8 cellular contexts compared by ENCODE assay signal in genomic region chr10:35643976-35644799, GRCh38. TPM values are rescaled to one million over a fixed set of nuclear protein-coding genes. Genes with fewer than 3 reads are reported as not detected.
DNase-seq lines count a peak whose midpoint lies in the region; ATAC-seq, FAIRE-seq and TF ChIP-seq lines count a peak whose summit lies in the region.

No MANE protein-coding gene starts in this region.

- H3K36me3 ChIP-seq in cardiac muscle cell, result no peaks in the 10 kb centered on the region
- no peaks in the 10 kb centered on the region for H3K36me3 ChIP-seq in GM12878 (ENCODE audit: control insufficient read depth in 2 of 2, insufficient read depth in 2 of 2, low read length in 1 of 2)
- no peaks in the 10 kb centered on the region for H3K36me3 ChIP-seq in right lobe of liver

- ATAC-seq in Right ventricle myocardium inferior (no peak), GM12878 (no peak), right lobe of liver (no peak)

- BruUV-seq in GM12878 (replicated peaks; lab: Mats Ljungman, UMichigan), result no TSS peak

- no peaks in the 10 kb centered on the region for H3K36me3 Mint-ChIP-seq in type B pancreatic cell

- TF ChIP-seq CTCF in cardiac muscle cell (IDR thresholded peaks at IDR 0.05; ENCODE audit: low read depth, low read length) (no peak), GM12878 (IDR thresholded peaks at IDR 0.05 in 2 of 3, conservative IDR thresholded peaks at IDR 0.05 in 1 of 3; ENCODE audit: control insufficient read depth in 2 of 3, extremely low read depth in 1 of 3, insufficient read depth in 1 of 3, low read depth in 3 of 3, low read length in 3 of 3) (no peak), right lobe of liver (IDR thresholded peaks at IDR 0.05) (no peak), type B pancreatic cell (conservative IDR thresholded peaks at IDR 0.05) (no peak)

- no peak overlapping the region for H3K9ac ChIP-seq in GM12878 (ENCODE audit: control insufficient read depth, insufficient read depth, low read length)

- no peak for TF ChIP-seq POLR2A in GM12878 (IDR thresholded peaks at IDR 0.05; ENCODE audit: low read depth, low read length)
- no peak for TF ChIP-seq POLR2A in right lobe of liver (IDR thresholded peaks at IDR 0.05)

- no peak for TF ChIP-seq RAD21 in GM12878 (IDR thresholded peaks at IDR 0.05; ENCODE audit: insufficient read depth, low read depth, low read length)

- H3K27ac Mint-ChIP-seq in type B pancreatic cell, result no peak overlapping the region

- SMC1A ChIA-PET in GM12878 (lab: Charles Lee; ENCODE audit: uncharacterized antibody, unreplicated experiment), result interaction anchor here (0.7 to 0.9 kb wide), 3 partner anchors 13 to 136 kb away, joined by 3 to 4 read pairs (median 3); no protein-coding TSS in a partner anchor

- FAIRE-seq in GM12878 (lab: Jason Lieb, UNC), result no peak

- H3K27me3 Mint-ChIP-seq in type B pancreatic cell, result peaks cover 44% of the 10 kb centered on the region

- in situ Hi-C loops in GM12878 (cut with MboI), result no loop called here

- no peak for TF ChIP-seq EP300 in GM12878 (IDR thresholded peaks at IDR 0.05; ENCODE audit: borderline replicate concordance in 1 of 2, control insufficient read depth in 1 of 2, low read depth in 2 of 2, low read length in 2 of 2)

- RAD21 ChIA-PET in GM12878 (lab: Charles Lee; ENCODE audit: unreplicated experiment), result no interaction called here

- H3K4me3 ChIP-seq in cardiac muscle cell, result peak overlapping the region; percentile 93
- H3K4me3 ChIP-seq in GM12878, result no peak overlapping the region
- H3K4me3 ChIP-seq in right lobe of liver, result peak overlapping the region; percentile 72 to 91 (median 80)

- H3K27me3 ChIP-seq in cardiac muscle cell, result peaks cover 10% of the 10 kb centered on the region
- H3K27me3 ChIP-seq in GM12878 (replicated peaks in 1 of 2; ENCODE audit: control insufficient read depth in 2 of 2, insufficient read depth in 2 of 2, low read length in 1 of 2), result peaks cover 0 to 8% of the 10 kb centered on the region in 2 experiments
- no peaks in the 10 kb centered on the region for H3K27me3 ChIP-seq in right lobe of liver

- H4K20me1 ChIP-seq in GM12878 (ENCODE audit: control insufficient read depth, insufficient read depth), result no peaks in the 10 kb centered on the region

- H3K4me1 ChIP-seq in cardiac muscle cell (ENCODE audit: low read depth) (peaks cover 5% of the 10 kb centered on the region), GM12878 (ENCODE audit: control insufficient read depth, insufficient read depth, low read length) (0 out of 2 replicates have a peak, but pooled peaks cover 3% of the 10 kb centered on the region), right lobe of liver (peaks cover 0 to 12% (median 4%) of the 10 kb centered on the region in 4 donors)

- DNase-seq in cardiac muscle cell (ENCODE audit: low read depth in 1 of 2, low spot score in 1 of 2) (peak in 1 of 2 donors; percentile 15), Right ventricle myocardium inferior (ENCODE audit: missing footprints) (no peak), GM12878 (ENCODE audit: low read depth, low spot score) (no peak), right lobe of liver (no peak), type B pancreatic cell (ENCODE audit: extremely low spot score, unreplicated experiment) (no peak), NCI-H146 treated with DMSO at 0.1 percent for 48 hours (lab: John Stamatoyannopoulos, UW; ENCODE audit: unreplicated experiment) (no peak), NCI-H2196 treated with DMSO at 0.1 percent for 48 hours (lab: John Stamatoyannopoulos, UW; ENCODE audit: unreplicated experiment) (no peak), OCI-M2 (lab: John Stamatoyannopoulos, UW; ENCODE audit: unreplicated experiment) (no peak)

- H3K4me3 Mint-ChIP-seq in type B pancreatic cell, result peak overlapping the region; percentile 95

- CTCF ChIA-PET in GM12878 (lab: Yijun Ruan, JAX), result interaction anchor here (1.0 to 2.0 kb wide), 3 partner anchors 8 to 1228 kb away, joined by 3 to 9 read pairs (median 3); no protein-coding TSS in a partner anchor

- intact Hi-C loops in Right ventricle myocardium inferior (cut with DNase I), result loop anchor here (2.0 to 5.0 kb wide), 9 partner anchors 179 to 848 kb away; partner anchors contain the start of gene CREM
- intact Hi-C loops in GM12878 (cut with micrococcal nuclease; ENCODE audit: unreplicated experiment), result no loop called here
- intact Hi-C loops in right lobe of liver (cut with DNase I), result no loop called here

- peaks cover 13% of the 10 kb centered on the region for H3K4me1 Mint-ChIP-seq in type B pancreatic cell (ENCODE audit: unreplicated experiment)

- WGBS in GM12878 (ENCODE audit: insufficient coverage, insufficient replicate concordance, low lambda C conversion rate, missing lambda C conversion rate), result 21% methylated on average over 16 of the region's 16 CpGs
- WGBS in right lobe of liver (ENCODE audit: insufficient coverage, low coverage, low lambda C conversion rate, missing lambda C conversion rate), result 8% methylated on average over 16 of the region's 16 CpGs

- no peak overlapping the region for H3K27ac ChIP-seq in cardiac muscle cell
- no peak overlapping the region for H3K27ac ChIP-seq in GM12878 (ENCODE audit: control insufficient read depth, insufficient read depth)
- H3K27ac ChIP-seq in right lobe of liver, result no peak overlapping the region

- POLR2A ChIA-PET in GM12878 (lab: Charles Lee), result no interaction called here

- H3K79me2 ChIP-seq in GM12878 (ENCODE audit: control insufficient read depth, insufficient read depth, low read length), result no peaks in the 10 kb centered on the region

- H3K9me3 ChIP-seq in cardiac muscle cell (ENCODE audit: low read depth) (no peaks in the 10 kb centered on the region), GM12878 (replicated peaks; ENCODE audit: control insufficient read depth, insufficient read depth, low read length) (no peaks in the 10 kb centered on the region; the same call in 2 of the 3 replicates), right lobe of liver (no peaks in the 10 kb centered on the region)

- H3K9me3 Mint-ChIP-seq in type B pancreatic cell, result no peaks in the 10 kb centered on the region

- peak overlapping the region; percentile 77; the same call in 1 of the 2 replicates for H3K4me2 ChIP-seq in GM12878 (ENCODE audit: control insufficient read depth, insufficient read depth)

- peak overlapping the region; percentile 29; the same call in 1 of the 2 replicates for H2AFZ ChIP-seq in GM12878 (ENCODE audit: control insufficient read depth, low read depth, low read length)

TF ChIP-seq in GM12878, 131 proteins besides CTCF, POLR2A, EP300 and RAD21 (continues in another document):
- TF ChIP-seq CHD2 (IDR thresholded peaks at IDR 0.05; ENCODE audit: borderline replicate concordance, low read depth, low read length), result no peak
- no peak for TF ChIP-seq MYB (IDR thresholded peaks at IDR 0.05; ENCODE audit: borderline replicate concordance, low read depth, low read length)
- TF ChIP-seq MEF2A (IDR thresholded peaks at IDR 0.05; ENCODE audit: insufficient read depth, low read depth, low read length), result no peak
- no peak for TF ChIP-seq POLR2AphosphoS2 (IDR thresholded peaks at IDR 0.05; ENCODE audit: low read depth, low read length)

RNA-seq across cellular contexts. Expression of gene FZD8, which starts 2.1 kb away (rescaled TPM):
- total RNA-seq in cardiac muscle cell, result 41.5 and 58.4 TPM in 2 replicates
- polyA plus RNA-seq in cardiac muscle cell, result 7.6 and 9.9 TPM in 2 replicates
- 9.0 TPM for total RNA-seq in Right ventricle myocardium inferior
- not detected in 2 replicates for total RNA-seq in GM12878 (2013; cell fraction: nucleolus; rRNA removed)
- 0.44 and 0.51 TPM in 2 replicates for total RNA-seq in GM12878 (2014; rRNA removed)
- total RNA-seq in GM12878 (2014; rRNA removed; fragmentation: Illumina TruSeq; extraction: Trizol), result 0.09 TPM in 2 replicates
- 0.37 and 0.72 TPM in 2 replicates for total RNA-seq in GM12878 (2021)
- polyA plus RNA-seq in GM12878 (2011; ENCODE audit: low read depth), result not detected
- polyA plus RNA-seq in GM12878 (2011; rRNA removed), result 0.43 and 0.53 TPM in 2 replicates
- 0.55 and 0.85 TPM in 2 replicates for polyA plus RNA-seq in GM12878 (2011; cell fraction: cytosol; rRNA removed)
- 2.6 and 3.1 TPM in 2 replicates for polyA plus RNA-seq in GM12878 (2011; cell fraction: nucleus; rRNA removed)
- polyA plus RNA-seq in GM12878 (2012), result 0.08 and 0.12 TPM in 2 replicates
- 0.03 TPM in 1 of 2 replicates, not detected in the other for polyA plus RNA-seq in GM12878 (2014; fragmentation: Illumina TruSeq; extraction: Trizol)
- under 1 TPM in 1 of 2 experiments, not detected in 1; 0.04 TPM for polyA plus RNA-seq in GM12878 (2014; fragmentation: Nextera tagmentation; extraction: Ambion mirVana)
- 0.08 and 0.10 TPM in 2 replicates for polyA plus RNA-seq in GM12878 (2014; rRNA removed)
- not detected for polyA plus RNA-seq in GM12878 (2016; fragmentation: Nextera tagmentation; extraction: Ambion mirVana)
- polyA minus RNA-seq in GM12878 (2011; rRNA and poly(A)+ RNA removed), result 1.1 and 2.2 TPM in 2 replicates
- polyA minus RNA-seq in GM12878 (2011; cell fraction: cytosol; rRNA and poly(A)+ RNA removed), result 0.94 and 1.5 TPM in 2 replicates
- 5.0 and 8.9 TPM in 2 replicates for polyA minus RNA-seq in GM12878 (2011; cell fraction: nucleus; rRNA and poly(A)+ RNA removed)
- total RNA-seq in right lobe of liver, result 1 to 10 TPM; 2.3 to 4.6 (median 3.8) TPM
- 3.7 and 7.5 TPM in 2 replicates for total RNA-seq in type B pancreatic cell (ENCODE audit: low replicate concordance)

RNA-seq across cellular contexts. Expression of gene GJD4, which starts 39.0 kb away (rescaled TPM):
- total RNA-seq in cardiac muscle cell (0.24 TPM in 1 of 2 replicates, not detected in the other), Right ventricle myocardium inferior (not detected), GM12878 (2014; rRNA removed) (not detected in 2 replicates), GM12878 (2014; rRNA removed; fragmentation: Illumina TruSeq; extraction: Trizol) (not detected in 2 replicates), GM12878 (2021) (not detected in 2 replicates), right lobe of liver (not detected), type B pancreatic cell (ENCODE audit: low replicate concordance) (0.17 TPM in 1 of 2 replicates, not detected in the other)
- polyA plus RNA-seq in cardiac muscle cell (not detected in 2 replicates), GM12878 (2011; rRNA removed) (not detected in 2 replicates), GM12878 (2014; fragmentation: Illumina TruSeq; extraction: Trizol) (not detected in 2 replicates), GM12878 (2014; fragmentation: Nextera tagmentation; extraction: Ambion mirVana) (not detected), GM12878 (2014; rRNA removed) (not detected in 2 replicates), GM12878 (2016; fragmentation: Nextera tagmentation; extraction: Ambion mirVana) (not detected)
- not detected in 2 replicates for total RNA-seq in GM12878 (2013; cell fraction: nucleolus; rRNA removed)
- not detected for polyA plus RNA-seq in GM12878 (2011; ENCODE audit: low read depth)
- not detected in 2 replicates for polyA plus RNA-seq in GM12878 (2011; cell fraction: cytosol; rRNA removed)
- polyA plus RNA-seq in GM12878 (2011; cell fraction: nucleus; rRNA removed), result not detected in 2 replicates
- not detected in 2 replicates for polyA plus RNA-seq in GM12878 (2012)
- not detected in 2 replicates for polyA minus RNA-seq in GM12878 (2011; rRNA and poly(A)+ RNA removed)
- polyA minus RNA-seq in GM12878 (2011; cell fraction: cytosol; rRNA and poly(A)+ RNA removed), result not detected in 2 replicates
- polyA minus RNA-seq in GM12878 (2011; cell fraction: nucleus; rRNA and poly(A)+ RNA removed), result not detected in 2 replicates
